Comparison of ENCODE assay signal across 8 cellular contexts in genomic region chr14:104753528-104754212, GRCh38. TPM values are rescaled to one million over a fixed set of nuclear protein-coding genes. Genes with fewer than 3 reads are reported as not detected.
A peak's percentile ranks its signal among the peaks of the same experiment; 100 is the strongest.
DNase-seq lines count a peak whose midpoint lies in the region; ATAC-seq lines count a peak whose summit lies in the region.

No MANE protein-coding gene starts in this region.

- H3K9ac ChIP-seq in iPS-15b (ENCODE audit: low read depth, low read length): peak overlapping the region; percentile 90

- peak overlapping the region; percentile 88 for H3K4me3 ChIP-seq in iPS-15b (ENCODE audit: low read depth, low read length)

- intact Hi-C loops in activated T-helper 1 cell treated with anti-CD3 and anti-CD28 coated beads, Interleukin-12 subunit alpha, Interleukin-12 subunit beta, Interleukin-2, Interleukin-4 antibody, amounts not matched to agents 30 ng/mL and 10 ng/mL and 1 ng/mL, durations not matched to agents 14 hours and 24 hours and 36 hours (cut with micrococcal nuclease): loop anchor here (2.0 kb wide), 3 partner anchors 59 to 547 kb away; partner anchors contain the start of genes BRF1 and CLBA1

- H3K27ac Mint-ChIP-seq in activated T-helper 1 cell treated with anti-CD3 and anti-CD28 coated beads, Interleukin-12 subunit alpha, Interleukin-12 subunit beta, Interleukin-2, Interleukin-4 antibody, amounts not matched to agents 30 ng/mL and 10 ng/mL and 1 ng/mL, durations not matched to agents 14 hours and 24 hours and 36 hours: peak overlapping the region; percentile 80
- H3K27ac Mint-ChIP-seq in stimulated activated naive B cell treated with anti-CD40 and anti-IgM and Interleukin-4, amounts not matched to agents 10 μg/mL and 1 μg/mL and 100 μg/mL, for 72 hours: peak overlapping the region; percentile 99

- peaks cover 33% of the 10 kb centered on the region for H3K36me3 ChIP-seq in iPS-15b (ENCODE audit: control insufficient read depth, insufficient read depth, low read length)

- peaks cover 9% of the 10 kb centered on the region for H3K36me3 Mint-ChIP-seq in activated T-helper 1 cell treated with anti-CD3 and anti-CD28 coated beads, Interleukin-12 subunit alpha, Interleukin-12 subunit beta, Interleukin-2, Interleukin-4 antibody, amounts not matched to agents 30 ng/mL and 10 ng/mL and 1 ng/mL, durations not matched to agents 14 hours and 24 hours and 36 hours (ENCODE audit: low read depth)
- peaks cover 20 to 26% of the 10 kb centered on the region in 2 donors for H3K36me3 Mint-ChIP-seq in stimulated activated naive B cell treated with anti-CD40 and anti-IgM and Interleukin-4, amounts not matched to agents 10 μg/mL and 1 μg/mL and 100 μg/mL, for 72 hours

- DNase-seq in activated CD4-positive, alpha-beta T cell treated with anti-CD3 and anti-CD28 coated beads for 48 hours: peak; percentile 22
- DNase-seq in activated CD4-positive, alpha-beta T cell treated with anti-CD3 and anti-CD28 coated beads, Interleukin-2, amount 50 U/mL, for 1 hour: no peak
- DNase-seq in activated T-helper 1 cell treated with anti-CD3 and anti-CD28 coated beads, Interleukin-12 subunit alpha, Interleukin-12 subunit beta, Interleukin-2, Interleukin-4 antibody, amounts not matched to agents 30 ng/mL and 10 ng/mL and 1 ng/mL, durations not matched to agents 14 hours and 24 hours and 36 hours (ENCODE audit: low spot score): peak; percentile 12
- DNase-seq in stimulated activated naive B cell treated with anti-CD40 and anti-IgM and Interleukin-4, amounts not matched to agents 10 μg/mL and 1 μg/mL and 100 μg/mL, for 72 hours: no peak
- DNase-seq in AG20443 (ENCODE audit: low spot score) (no peak), NCI-H187 (lab: John Stamatoyannopoulos, UW) (no peak), DMS153 treated with DMSO at 0.1 percent for 48 hours (lab: John Stamatoyannopoulos, UW; ENCODE audit: unreplicated experiment) (no peak)

- no peaks in the 10 kb centered on the region for H3K27me3 ChIP-seq in iPS-15b (ENCODE audit: control insufficient read depth, insufficient read depth, low read length)

- H3K9me3 Mint-ChIP-seq in activated T-helper 1 cell treated with anti-CD3 and anti-CD28 coated beads, Interleukin-12 subunit alpha, Interleukin-12 subunit beta, Interleukin-2, Interleukin-4 antibody, amounts not matched to agents 30 ng/mL and 10 ng/mL and 1 ng/mL, durations not matched to agents 14 hours and 24 hours and 36 hours: no peaks in the 10 kb centered on the region
- H3K9me3 Mint-ChIP-seq in stimulated activated naive B cell treated with anti-CD40 and anti-IgM and Interleukin-4, amounts not matched to agents 10 μg/mL and 1 μg/mL and 100 μg/mL, for 72 hours: no peaks in the 10 kb centered on the region

- peaks cover 21% of the 10 kb centered on the region for H3K4me1 Mint-ChIP-seq in activated T-helper 1 cell treated with anti-CD3 and anti-CD28 coated beads, Interleukin-12 subunit alpha, Interleukin-12 subunit beta, Interleukin-2, Interleukin-4 antibody, amounts not matched to agents 30 ng/mL and 10 ng/mL and 1 ng/mL, durations not matched to agents 14 hours and 24 hours and 36 hours (ENCODE audit: low read depth)
- peaks cover 28 to 54% of the 10 kb centered on the region in 2 donors for H3K4me1 Mint-ChIP-seq in stimulated activated naive B cell treated with anti-CD40 and anti-IgM and Interleukin-4, amounts not matched to agents 10 μg/mL and 1 μg/mL and 100 μg/mL, for 72 hours

- H3K9me3 ChIP-seq in iPS-15b (ENCODE audit: control insufficient read depth, insufficient read depth, low read length): no peaks in the 10 kb centered on the region

- H3K4me1 ChIP-seq in iPS-15b (ENCODE audit: control insufficient read depth, insufficient read depth, low read length): no peaks in the 10 kb centered on the region

- H3K27me3 Mint-ChIP-seq in activated T-helper 1 cell treated with anti-CD3 and anti-CD28 coated beads, Interleukin-12 subunit alpha, Interleukin-12 subunit beta, Interleukin-2, Interleukin-4 antibody, amounts not matched to agents 30 ng/mL and 10 ng/mL and 1 ng/mL, durations not matched to agents 14 hours and 24 hours and 36 hours (ENCODE audit: insufficient read depth): peaks cover 2% of the 10 kb centered on the region
- no peaks in the 10 kb centered on the region for H3K27me3 Mint-ChIP-seq in stimulated activated naive B cell treated with anti-CD40 and anti-IgM and Interleukin-4, amounts not matched to agents 10 μg/mL and 1 μg/mL and 100 μg/mL, for 72 hours

- ATAC-seq in stimulated activated naive B cell treated with anti-CD40 and anti-IgM and Interleukin-4, amounts not matched to agents 10 μg/mL and 1 μg/mL and 100 μg/mL, for 72 hours (replicated peaks): no peak

- peak overlapping the region; percentile 92 for H3K4me3 Mint-ChIP-seq in activated T-helper 1 cell treated with anti-CD3 and anti-CD28 coated beads, Interleukin-12 subunit alpha, Interleukin-12 subunit beta, Interleukin-2, Interleukin-4 antibody, amounts not matched to agents 30 ng/mL and 10 ng/mL and 1 ng/mL, durations not matched to agents 14 hours and 24 hours and 36 hours
- H3K4me3 Mint-ChIP-seq in stimulated activated naive B cell treated with anti-CD40 and anti-IgM and Interleukin-4, amounts not matched to agents 10 μg/mL and 1 μg/mL and 100 μg/mL, for 72 hours: peak overlapping the region; percentile 90 to 95

RNA-seq across cellular contexts. Expression of gene SIVA1, which starts 0.7 kb away (rescaled TPM):
- 111 and 113 TPM in 2 replicates for total RNA-seq in activated T-helper 1 cell treated with anti-CD3 and anti-CD28 coated beads, Interleukin-12 subunit alpha, Interleukin-12 subunit beta, Interleukin-2, Interleukin-4 antibody, amounts not matched to agents 30 ng/mL and 10 ng/mL and 1 ng/mL, durations not matched to agents 14 hours and 24 hours and 36 hours

RNA-seq across cellular contexts. Expression of gene ADSS1, which starts 29.6 kb away (rescaled TPM):
- total RNA-seq in activated T-helper 1 cell treated with anti-CD3 and anti-CD28 coated beads, Interleukin-12 subunit alpha, Interleukin-12 subunit beta, Interleukin-2, Interleukin-4 antibody, amounts not matched to agents 30 ng/mL and 10 ng/mL and 1 ng/mL, durations not matched to agents 14 hours and 24 hours and 36 hours: 1.1 and 1.2 TPM in 2 replicates

RNA-seq across cellular contexts. Expression of gene AKT1, which starts 41.9 kb away (rescaled TPM):
- 137 and 140 TPM in 2 replicates for total RNA-seq in activated T-helper 1 cell treated with anti-CD3 and anti-CD28 coated beads, Interleukin-12 subunit alpha, Interleukin-12 subunit beta, Interleukin-2, Interleukin-4 antibody, amounts not matched to agents 30 ng/mL and 10 ng/mL and 1 ng/mL, durations not matched to agents 14 hours and 24 hours and 36 hours

RNA-seq across cellular contexts. Expression of gene ZBTB42, which starts 47.2 kb away (rescaled TPM):
- total RNA-seq in activated T-helper 1 cell treated with anti-CD3 and anti-CD28 coated beads, Interleukin-12 subunit alpha, Interleukin-12 subunit beta, Interleukin-2, Interleukin-4 antibody, amounts not matched to agents 30 ng/mL and 10 ng/mL and 1 ng/mL, durations not matched to agents 14 hours and 24 hours and 36 hours: 5.9 and 6.1 TPM in 2 replicates

Comparison
In these comparisons a context has a peak if more than half of its experiments do, and no peak if none do; other contexts are left out.
1. DNase-seq: peak in activated CD4-positive, alpha-beta T cell treated with anti-CD3 and anti-CD28 coated beads for 48 hours (single experiment) and activated T-helper 1 cell treated with anti-CD3 and anti-CD28 coated beads, Interleukin-12 subunit alpha, Interleukin-12 subunit beta, Interleukin-2, Interleukin-4 antibody, amounts not matched to agents 30 ng/mL and 10 ng/mL and 1 ng/mL, durations not matched to agents 14 hours and 24 hours and 36 hours (single experiment); none in activated CD4-positive, alpha-beta T cell treated with anti-CD3 and anti-CD28 coated beads, Interleukin-2, amount 50 U/mL, for 1 hour (single experiment), stimulated activated naive B cell treated with anti-CD40 and anti-IgM and Interleukin-4, amounts not matched to agents 10 μg/mL and 1 μg/mL and 100 μg/mL, for 72 hours (single experiment), AG20443 (single experiment), NCI-H187 (0 of 2) and DMS153 treated with DMSO at 0.1 percent for 48 hours (single experiment).